In genomic region chr14:103326078-103326477, GRCh38 we compare ENCODE assay signal across 29 cellular contexts.
"Had no signal": no experiment of that assay in that cellular context is flagged by ENCODE, and none has a peak within 500 bp of the region (broad histone marks: within the 10 kb centered on the region; RNA-seq: fewer than 3 reads in every experiment).

No MANE protein-coding gene starts in this region.

- H3K4me3 ChIP-seq: colonic mucosa, esophagus muscularis mucosa, lung, prostate gland, right atrium auricular region, smooth muscle cell, stomach, testis, tibial artery had no signal

- H3K4me3 Mint-ChIP-seq: dendritic cell treated with granulocyte-macrophage colony-stimulating factor and Interleukin-4, amounts not matched to agents 40 ng/mL and 50 ng/mL, for 4 days; immature natural killer cell; mesothelial cell of epicardium; naive thymus-derived CD4-positive, alpha-beta T cell; nephron progenitor cell; stimulated activated effector memory CD8-positive, alpha-beta T cell treated with anti-CD3 and anti-CD28 coated beads, Interleukin-12 subunit alpha, Interleukin-12 subunit beta, amount 100 ng/mL, for 72 hours; type B pancreatic cell had no signal

- H3K36me3 Mint-ChIP-seq: immature natural killer cell; mesothelial cell of epicardium; naive thymus-derived CD4-positive, alpha-beta T cell; stimulated activated effector memory CD8-positive, alpha-beta T cell treated with anti-CD3 and anti-CD28 coated beads, Interleukin-12 subunit alpha, Interleukin-12 subunit beta, amount 100 ng/mL, for 72 hours; type B pancreatic cell had no signal

- DNase-seq: caudate nucleus; cerebellar nuclear complex; colonic mucosa; effector memory CD4-positive, alpha-beta T cell; foreskin keratinocyte; hypothalamus; immature natural killer cell; islet precursor cell; kidney glomerular epithelial cell; mesenchymal stem cell; naive thymus-derived CD4-positive, alpha-beta T cell; nephron progenitor cell; stimulated activated CD4-positive, alpha-beta T cell treated with anti-CD3 and anti-CD28 coated beads, Interleukin-2, amount 100 ng/mL, for 24 hours; stimulated activated CD4-positive, alpha-beta T cell treated with anti-CD3 and anti-CD28 coated beads, Interleukin-4, amount 100 ng/mL, for 24 hours; stimulated activated naive CD4-positive, alpha-beta T cell treated with Interleukin-2 at 50 U/mL for 16 hours; stomach; testis; tibial artery had no signal

- H3K27me3 ChIP-seq: colonic mucosa, foreskin keratinocyte, right atrium auricular region, stomach, testis, tibial artery had no signal

- H3K9me3 ChIP-seq: colonic mucosa, esophagus muscularis mucosa, prostate gland, right atrium auricular region, stomach, testis, tibial artery had no signal

- H3K36me3 ChIP-seq: colonic mucosa, esophagus muscularis mucosa, prostate gland, right atrium auricular region, stomach, tibial artery had no signal

- ATAC-seq: foreskin keratinocyte; naive thymus-derived CD4-positive, alpha-beta T cell; sciatic nerve; stimulated activated effector memory CD8-positive, alpha-beta T cell treated with anti-CD3 and anti-CD28 coated beads, Interleukin-12 subunit alpha, Interleukin-12 subunit beta, amount 100 ng/mL, for 72 hours had no signal

- H3K27ac ChIP-seq: colonic mucosa, esophagus muscularis mucosa, foreskin keratinocyte, parathyroid adenoma, prostate gland, right atrium auricular region, stomach, testis, tibial artery had no signal

- H3K27ac Mint-ChIP-seq: dendritic cell treated with granulocyte-macrophage colony-stimulating factor and Interleukin-4, amounts not matched to agents 40 ng/mL and 50 ng/mL, for 4 days; mesothelial cell of epicardium; naive thymus-derived CD4-positive, alpha-beta T cell; nephron progenitor cell; stimulated activated effector memory CD8-positive, alpha-beta T cell treated with anti-CD3 and anti-CD28 coated beads, Interleukin-12 subunit alpha, Interleukin-12 subunit beta, amount 100 ng/mL, for 72 hours; type B pancreatic cell had no signal

- H3K4me1 Mint-ChIP-seq: stimulated activated effector memory CD8-positive, alpha-beta T cell treated with anti-CD3 and anti-CD28 coated beads, Interleukin-12 subunit alpha, Interleukin-12 subunit beta, amount 100 ng/mL, for 72 hours had no signal

- H3K9me3 Mint-ChIP-seq: dendritic cell treated with granulocyte-macrophage colony-stimulating factor and Interleukin-4, amounts not matched to agents 40 ng/mL and 50 ng/mL, for 4 days; immature natural killer cell; mesothelial cell of epicardium; nephron progenitor cell; stimulated activated effector memory CD8-positive, alpha-beta T cell treated with anti-CD3 and anti-CD28 coated beads, Interleukin-12 subunit alpha, Interleukin-12 subunit beta, amount 100 ng/mL, for 72 hours; type B pancreatic cell had no signal

- H3K4me1 ChIP-seq: colonic mucosa, esophagus muscularis mucosa, foreskin keratinocyte, parathyroid adenoma, prostate gland, right atrium auricular region, testis, tibial artery had no signal
